ENCODE assay signal across 1 cellular context in the genomic region with DNA sequence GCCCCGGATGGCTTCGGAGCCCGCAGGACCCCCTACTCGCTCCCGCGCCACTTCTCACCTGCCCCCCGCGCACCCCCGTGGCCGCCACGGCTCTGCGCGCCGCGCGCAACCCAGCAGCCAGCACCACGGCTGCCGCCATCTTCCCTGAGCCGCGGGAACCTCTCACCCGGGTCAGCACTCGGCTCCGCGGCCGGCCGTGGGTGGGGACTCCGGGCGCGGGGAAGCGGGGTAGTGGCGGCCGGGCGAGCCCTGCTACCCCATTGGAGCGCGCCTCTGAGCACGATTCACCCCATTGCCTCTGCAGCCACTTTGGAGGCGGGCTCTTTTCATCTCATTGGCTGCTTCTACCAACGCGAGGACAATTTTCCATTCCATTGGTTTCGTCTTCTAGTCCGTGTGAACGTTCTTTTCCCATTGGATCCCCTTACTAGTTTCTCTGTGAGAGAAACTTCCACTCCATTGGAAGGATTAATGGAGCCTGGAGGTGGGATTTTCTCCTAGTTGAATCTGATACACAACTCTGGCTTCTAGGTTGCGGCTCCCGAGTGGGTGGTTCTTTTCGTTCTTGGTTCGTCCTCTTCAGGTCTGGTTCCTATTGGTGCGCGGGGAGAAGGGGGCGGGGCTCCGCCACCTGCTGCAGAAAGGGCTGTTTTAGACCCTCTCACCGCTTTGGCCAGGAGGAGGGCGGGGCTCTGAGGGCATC.
TF ChIP-seq lines count a peak whose summit lies in the region.

A gene (minus strand): TSS at position 202 of the 703 bp plus-strand sequence. CDS start 63 bp downstream, at position 139.

TF ChIP-seq in WTC11, 78 proteins besides CTCF, POLR2A, EP300 and RAD21 (continued from another document):
- TF ChIP-seq, protein P1, sequence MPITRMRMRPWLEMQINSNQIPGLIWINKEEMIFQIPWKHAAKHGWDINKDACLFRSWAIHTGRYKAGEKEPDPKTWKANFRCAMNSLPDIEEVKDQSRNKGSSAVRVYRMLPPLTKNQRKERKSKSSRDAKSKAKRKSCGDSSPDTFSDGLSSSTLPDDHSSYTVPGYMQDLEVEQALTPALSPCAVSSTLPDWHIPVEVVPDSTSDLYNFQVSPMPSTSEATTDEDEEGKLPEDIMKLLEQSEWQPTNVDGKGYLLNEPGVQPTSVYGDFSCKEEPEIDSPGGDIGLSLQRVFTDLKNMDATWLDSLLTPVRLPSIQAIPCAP (CRISPR knock-in tag; IDR thresholded peaks at IDR 0.05): peak; percentile 49; the same call in 1 of the 2 replicates
- TF ChIP-seq, protein P2, sequence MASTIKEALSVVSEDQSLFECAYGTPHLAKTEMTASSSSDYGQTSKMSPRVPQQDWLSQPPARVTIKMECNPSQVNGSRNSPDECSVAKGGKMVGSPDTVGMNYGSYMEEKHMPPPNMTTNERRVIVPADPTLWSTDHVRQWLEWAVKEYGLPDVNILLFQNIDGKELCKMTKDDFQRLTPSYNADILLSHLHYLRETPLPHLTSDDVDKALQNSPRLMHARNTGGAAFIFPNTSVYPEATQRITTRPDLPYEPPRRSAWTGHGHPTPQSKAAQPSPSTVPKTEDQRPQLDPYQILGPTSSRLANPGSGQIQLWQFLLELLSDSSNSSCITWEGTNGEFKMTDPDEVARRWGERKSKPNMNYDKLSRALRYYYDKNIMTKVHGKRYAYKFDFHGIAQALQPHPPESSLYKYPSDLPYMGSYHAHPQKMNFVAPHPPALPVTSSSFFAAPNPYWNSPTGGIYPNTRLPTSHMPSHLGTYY (CRISPR knock-in tag; IDR thresholded peaks at IDR 0.05): no peak
- TF ChIP-seq ZNF671 (CRISPR knock-in tag; IDR thresholded peaks at IDR 0.05): no peak
- no peak for TF ChIP-seq ZNF396 (CRISPR knock-in tag; IDR thresholded peaks at IDR 0.05; ENCODE audit: borderline replicate concordance)
- TF ChIP-seq, protein P3, sequence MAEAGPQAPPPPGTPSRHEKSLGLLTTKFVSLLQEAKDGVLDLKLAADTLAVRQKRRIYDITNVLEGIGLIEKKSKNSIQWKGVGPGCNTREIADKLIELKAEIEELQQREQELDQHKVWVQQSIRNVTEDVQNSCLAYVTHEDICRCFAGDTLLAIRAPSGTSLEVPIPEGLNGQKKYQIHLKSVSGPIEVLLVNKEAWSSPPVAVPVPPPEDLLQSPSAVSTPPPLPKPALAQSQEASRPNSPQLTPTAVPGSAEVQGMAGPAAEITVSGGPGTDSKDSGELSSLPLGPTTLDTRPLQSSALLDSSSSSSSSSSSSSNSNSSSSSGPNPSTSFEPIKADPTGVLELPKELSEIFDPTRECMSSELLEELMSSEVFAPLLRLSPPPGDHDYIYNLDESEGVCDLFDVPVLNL (CRISPR knock-in tag; IDR thresholded peaks at IDR 0.05; ENCODE audit: borderline replicate concordance, low read depth): no peak
- TF ChIP-seq GRHL2 (CRISPR knock-in tag; IDR thresholded peaks at IDR 0.05; ENCODE audit: insufficient replicate concordance, severe bottlenecking): no peak
- TF ChIP-seq ZNF138 (CRISPR knock-in tag; conservative IDR thresholded peaks at IDR 0.05): no peak
- TF ChIP-seq ZBTB21 (CRISPR knock-in tag; IDR thresholded peaks at IDR 0.05; ENCODE audit: borderline replicate concordance): peak; percentile 73; the same call in 1 of the 2 replicates
